Comparison of ENCODE assay signal across 7 cellular contexts in the genomic region with DNA sequence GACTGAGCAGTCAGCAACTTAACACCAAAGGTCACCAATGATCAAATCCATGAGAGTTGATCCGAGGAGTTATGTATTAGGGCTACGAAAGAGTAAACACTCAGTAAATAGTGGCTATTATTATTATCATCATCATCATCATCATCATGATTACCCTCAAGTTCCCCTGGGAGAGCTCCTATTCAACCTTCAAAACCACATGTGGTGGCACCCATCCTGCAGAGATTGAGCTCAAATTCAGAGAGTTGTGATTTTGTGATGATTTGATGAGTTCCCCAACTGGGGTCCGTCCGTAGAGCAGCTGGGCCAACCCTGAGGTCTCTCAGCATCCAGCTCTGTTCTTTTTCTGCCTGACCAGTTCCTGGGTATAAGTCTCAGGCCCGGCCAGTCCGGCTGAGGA. TPM values are rescaled to one million over a fixed set of nuclear protein-coding genes. Genes with fewer than 3 reads are reported as not detected.
"Had no signal": no experiment of that assay in that cellular context is flagged by ENCODE, and none has a peak within 500 bp of the region (broad histone marks: within the 10 kb centered on the region; RNA-seq: fewer than 3 reads in every experiment).

No MANE protein-coding gene starts in this region.

RNA-seq across cellular contexts. Expression of gene CGB3, which starts 1.0 kb away (rescaled TPM):
- total RNA-seq: GM23248, GM23338, H1, H4, H7, HFFc6 had no signal

RNA-seq across cellular contexts. Expression of gene CGB2, which starts 6.6 kb away (rescaled TPM):
- total RNA-seq: GM23248, GM23338, H4, H7 had no signal

RNA-seq across cellular contexts. Expression of gene LHB, which starts 8.2 kb away (rescaled TPM):
- total RNA-seq: GM23248, GM23338, H1, H4, H7, H9 had no signal

RNA-seq across cellular contexts. Expression of gene CGB1, which starts 11.6 kb away (rescaled TPM):
- total RNA-seq: H1, H7, H9 had no signal

RNA-seq across cellular contexts. Expression of gene CGB5, which starts 18.6 kb away (rescaled TPM):
- total RNA-seq: GM23248, GM23338, H7, H9 had no signal
